ENCODE assay signal across 14 cellular contexts in genomic region chr1:67020304-67020703, GRCh38. TPM values are rescaled to one million over a fixed set of nuclear protein-coding genes. Genes with fewer than 3 reads are reported as not detected.
A peak's percentile ranks its signal among the peaks of the same experiment; 100 is the strongest.
DNase-seq lines count a peak whose midpoint lies in the region; ATAC-seq, FAIRE-seq and TF ChIP-seq lines count a peak whose summit lies in the region.
"Had no signal": no experiment of that assay in that cellular context is flagged by ENCODE, and none has a peak within 500 bp of the region (broad histone marks: within the 10 kb centered on the region; RNA-seq: fewer than 3 reads in every experiment).

No MANE protein-coding gene starts in this region.

- H3K4me2 ChIP-seq in HepG2 (ENCODE audit: low read depth, low read length) = no peak overlapping the region

- H2AFZ ChIP-seq in HepG2 (ENCODE audit: low read length) = no peak overlapping the region

- TF ChIP-seq EP300 in HepG2 (IDR thresholded peaks at IDR 0.05; ENCODE audit: low read depth in 2 of 2, low read length in 2 of 2) = no peak
- no peak for TF ChIP-seq EP300 in HepG2 (CRISPR knock-in tag; IDR thresholded peaks at IDR 0.05; ENCODE audit: borderline replicate concordance)

- no peak for DNase-seq in HepG2 (ENCODE audit: low spot score)
- no peak for DNase-seq in esophagus squamous epithelium (lab: John Stamatoyannopoulos, UW)
- no peak for DNase-seq in aorta
- DNase-seq in A172 (ENCODE audit: low spot score) = no peak
- DNase-seq in natural killer cell treated with Interleukin-12 subunit alpha and Interleukin-12 subunit beta and Interleukin-15 and Interleukin-18, amount 100 ng/mL, for 72 hours (ENCODE audit: low spot score) = no peak
- no peak for DNase-seq in KBM-7
- DNase-seq: activated B cell treated with CpG ODN at 0.5 μM for 24 hours; adrenal gland; DND-41; NCI-H1930; NK-92 treated with Interleukin-12 subunit alpha and Interleukin-12 subunit beta, amount 100 ng/mL, for 24 hours had no signal

- H3K27me3 Mint-ChIP-seq in natural killer cell treated with Interleukin-12 subunit alpha and Interleukin-12 subunit beta and Interleukin-15 and Interleukin-18, amount 100 ng/mL, for 72 hours = no peaks in the 10 kb centered on the region
- H3K27me3 Mint-ChIP-seq: activated B cell treated with CpG ODN at 0.5 μM for 24 hours had no signal

- peaks cover 0 to 3% of the 10 kb centered on the region in 2 donors for H3K4me1 Mint-ChIP-seq in natural killer cell treated with Interleukin-12 subunit alpha and Interleukin-12 subunit beta and Interleukin-15 and Interleukin-18, amount 100 ng/mL, for 72 hours (ENCODE audit: low read depth in 2 of 2)
- H3K4me1 Mint-ChIP-seq: activated B cell treated with CpG ODN at 0.5 μM for 24 hours had no signal

- H3K36me3 Mint-ChIP-seq in natural killer cell treated with Interleukin-12 subunit alpha and Interleukin-12 subunit beta and Interleukin-15 and Interleukin-18, amount 100 ng/mL, for 72 hours = peaks cover 21% of the 10 kb centered on the region

- peaks cover 7 to 28% (median 21%) of the 10 kb centered on the region in 4 donors for H3K4me1 ChIP-seq in liver (ENCODE audit: control insufficient read depth in 4 of 4, insufficient read depth in 4 of 4, low read length in 3 of 4)
- H3K4me1 ChIP-seq in HepG2 (ENCODE audit: insufficient read depth, low read length) = no peaks in the 10 kb centered on the region
- H3K4me1 ChIP-seq in esophagus squamous epithelium = peaks cover 0 to 19% (median 0%) of the 10 kb centered on the region in 3 donors
- peaks cover 15% of the 10 kb centered on the region for H3K4me1 ChIP-seq in mucosa of stomach (ENCODE audit: control insufficient read depth, insufficient read depth, low read length)
- H3K4me1 ChIP-seq in aorta (ENCODE audit: control insufficient read depth in 1 of 2, insufficient read depth in 2 of 2, low read length in 2 of 2) = peaks cover 4 to 17% of the 10 kb centered on the region in 2 donors

- TF ChIP-seq RAD21 in liver (IDR thresholded peaks at IDR 0.05) (no peak), HepG2 (CRISPR knock-in tag; IDR thresholded peaks at IDR 0.05) (no peak)

- CTCF ChIA-PET in HepG2 (lab: Yijun Ruan, JAX; ENCODE audit: low intra/inter-chr PET ratio, low total read pairs) = no interaction called here

- no peak overlapping the region for H3K9ac ChIP-seq in liver (ENCODE audit: low read depth in 1 of 2, low read length in 2 of 2)
- H3K9ac ChIP-seq in HepG2 (ENCODE audit: insufficient read depth, low read depth, low read length) = no peak overlapping the region
- peak overlapping the region; percentile 29 for H3K9ac ChIP-seq in mucosa of stomach (ENCODE audit: low read length)

- no peak for FAIRE-seq in HepG2 (lab: Jason Lieb, UNC)
- FAIRE-seq: K562 had no signal

- H3K9me3 ChIP-seq in liver (ENCODE audit: control insufficient read depth in 4 of 4, low read length in 3 of 4) (no peaks in the 10 kb centered on the region), HepG2 (ENCODE audit: low read length) (no peaks in the 10 kb centered on the region), esophagus squamous epithelium (no peaks in the 10 kb centered on the region), mucosa of stomach (ENCODE audit: control insufficient read depth, low read length) (no peaks in the 10 kb centered on the region), aorta (ENCODE audit: control insufficient read depth, low read length) (no peaks in the 10 kb centered on the region)
- H3K9me3 ChIP-seq: adrenal gland had no signal

- H3K27me3 ChIP-seq in liver (ENCODE audit: control insufficient read depth in 4 of 4, insufficient read depth in 4 of 4, low read length in 3 of 4) (no peaks in the 10 kb centered on the region), HepG2 (ENCODE audit: control insufficient read depth in 1 of 2, insufficient read depth in 2 of 2, low read length in 2 of 2) (no peaks in the 10 kb centered on the region), esophagus squamous epithelium (no peaks in the 10 kb centered on the region), mucosa of stomach (ENCODE audit: control insufficient read depth, insufficient read depth, low read length) (no peaks in the 10 kb centered on the region), aorta (ENCODE audit: control insufficient read depth in 1 of 2, insufficient read depth in 2 of 2, low read length in 1 of 2) (no peaks in the 10 kb centered on the region)
- H3K27me3 ChIP-seq: adrenal gland had no signal

- no TSS peak for BruUV-seq in HepG2 (replicated peaks; lab: Mats Ljungman, UMichigan)

- TF ChIP-seq POLR2A in HepG2 (IDR thresholded peaks at IDR 0.05; ENCODE audit: insufficient read depth in 1 of 2, low read depth in 2 of 2, low read length in 2 of 2) (no peak), esophagus squamous epithelium (IDR thresholded peaks at IDR 0.05) (no peak)

- POLR2A ChIA-PET in HepG2 (lab: Yijun Ruan, JAX) = interaction anchor here (1.2 kb wide), 1 partner anchor 90 kb away, joined by 3 read pairs; no protein-coding TSS in a partner anchor

- ATAC-seq in HepG2 (no peak), aorta (ENCODE audit: low FRiP score) (peak; percentile 22)
- ATAC-seq in natural killer cell treated with Interleukin-12 subunit alpha and Interleukin-12 subunit beta and Interleukin-15 and Interleukin-18, amount 100 ng/mL, for 72 hours = no peak
- ATAC-seq: K562 had no signal

- H3K36me3 ChIP-seq in liver (ENCODE audit: control insufficient read depth in 4 of 4, insufficient read depth in 3 of 4, low read depth in 1 of 4, low read length in 3 of 4) (peaks cover 2 to 22% (median 17%) of the 10 kb centered on the region in 4 donors), HepG2 (replicated peaks in 1 of 2; ENCODE audit: control insufficient read depth in 1 of 2, insufficient read depth in 2 of 2, low read length in 2 of 2) (peaks cover 10 to 51% of the 10 kb centered on the region in 2 experiments; a peak in 4 of 5 replicates), esophagus squamous epithelium (peaks cover 0 to 50% (median 3%) of the 10 kb centered on the region in 3 donors), mucosa of stomach (ENCODE audit: control insufficient read depth, insufficient read depth, low read length) (peaks cover 5% of the 10 kb centered on the region), aorta (ENCODE audit: control insufficient read depth in 1 of 2, insufficient read depth in 2 of 2, low read length in 1 of 2) (no peaks in the 10 kb centered on the region)

- no peaks in the 10 kb centered on the region for H3K9me3 Mint-ChIP-seq in natural killer cell treated with Interleukin-12 subunit alpha and Interleukin-12 subunit beta and Interleukin-15 and Interleukin-18, amount 100 ng/mL, for 72 hours
- H3K9me3 Mint-ChIP-seq: activated B cell treated with CpG ODN at 0.5 μM for 24 hours had no signal

- WGBS in liver = 39% methylated on average over 2 of the region's 2 CpGs
- WGBS in HepG2 (ENCODE audit: low lambda C conversion rate) = 94% methylated on average over 2 of the region's 2 CpGs
- 75 to 88% methylated on average over 2 of the region's 2 CpGs for WGBS in esophagus squamous epithelium, 2 donors
- WGBS in aorta, 2 donors = 7 to 16% methylated on average over 2 of the region's 2 CpGs

- in situ Hi-C loops in HepG2 (cut with HindIII; ENCODE audit: extremely low pct_ligation_motif_present, low pct_unique_long_range_greater_than_20kb) (no loop called here), KBM-7 (cut with MboI; ENCODE audit: low pct_unique_long_range_greater_than_20kb, low sequenced_read_pairs) (loop anchor here (25.0 kb wide), 1 partner anchor 117 kb away; the partner anchor contains the start of gene C1orf141)

- intact Hi-C loops in HepG2 (cut with micrococcal nuclease; ENCODE audit: unreplicated experiment) (no loop called here), esophagus squamous epithelium (cut with DNase I) (no loop called here), aorta (cut with DNase I) (no loop called here)

- H3K27ac Mint-ChIP-seq in natural killer cell treated with Interleukin-12 subunit alpha and Interleukin-12 subunit beta and Interleukin-15 and Interleukin-18, amount 100 ng/mL, for 72 hours = no peak overlapping the region
- H3K27ac Mint-ChIP-seq: activated B cell treated with CpG ODN at 0.5 μM for 24 hours had no signal

- H3K27ac ChIP-seq in liver (ENCODE audit: low read depth in 1 of 2, low read length in 2 of 2) = peak overlapping the region; percentile 21 to 26
- H3K27ac ChIP-seq in HepG2 (ENCODE audit: extremely low read length, insufficient read depth, low read length) = no peak overlapping the region
- peak overlapping the region in 3 of 4 donors; percentile 17 to 66 (median 45) for H3K27ac ChIP-seq in esophagus squamous epithelium
- H3K27ac ChIP-seq in aorta (ENCODE audit: low read depth in 1 of 2, low read length in 2 of 2) = peak overlapping the region; percentile 88 to 99

- H3K79me2 ChIP-seq in HepG2 (ENCODE audit: insufficient read depth, low read length) = no peaks in the 10 kb centered on the region

- H3K4me3 ChIP-seq in liver (ENCODE audit: low read depth in 1 of 3, low read length in 3 of 3) = no peak overlapping the region
- H3K4me3 ChIP-seq in HepG2 (replicated peaks in 1 of 3; ENCODE audit: insufficient read depth in 1 of 3, low read depth in 2 of 3, low read length in 3 of 3) = no peak overlapping the region
- H3K4me3 ChIP-seq in esophagus squamous epithelium = no peak overlapping the region
- H3K4me3 ChIP-seq in mucosa of stomach (ENCODE audit: low read length) = no peak overlapping the region
- no peak overlapping the region for H3K4me3 ChIP-seq in aorta (ENCODE audit: low read length in 2 of 2)
- H3K4me3 ChIP-seq: adrenal gland, K562 had no signal

- H4K20me1 ChIP-seq in HepG2 (ENCODE audit: insufficient read depth, low read length) = no peaks in the 10 kb centered on the region

- TF ChIP-seq CTCF in liver (IDR thresholded peaks at IDR 0.05; ENCODE audit: low read depth, low read length, missing input control) = no peak
- TF ChIP-seq CTCF in HepG2 (CRISPR knock-in tag; IDR thresholded peaks at IDR 0.05) = no peak
- no peak for TF ChIP-seq CTCF in esophagus squamous epithelium (IDR thresholded peaks at IDR 0.05)

- no peak overlapping the region for H3K4me3 Mint-ChIP-seq in natural killer cell treated with Interleukin-12 subunit alpha and Interleukin-12 subunit beta and Interleukin-15 and Interleukin-18, amount 100 ng/mL, for 72 hours
- H3K4me3 Mint-ChIP-seq: activated B cell treated with CpG ODN at 0.5 μM for 24 hours had no signal

RNA-seq across cellular contexts. Expression of gene SLC35D1, which starts 33.6 kb away (rescaled TPM):
- total RNA-seq in liver = 100 to 1,000 TPM in 1 of 2 donors, 10 to 100 TPM in 1; 30.9 to 100 TPM
- 10 to 100 TPM; 22.9 to 28.1 TPM for polyA plus RNA-seq in liver
- total RNA-seq in HepG2 (2016; rRNA removed; fragmentation: Illumina TruSeq; extraction: Trizol) = 30.6 and 41.5 TPM in 2 replicates
- 2.9 and 3.0 TPM in 2 replicates for total RNA-seq in HepG2 (2016; cell fraction: cytosol; rRNA removed; fragmentation: Illumina TruSeq; extraction: Trizol; ENCODE audit: low read depth)
- total RNA-seq in HepG2 (2016; cell fraction: insoluble cytoplasmic fraction; rRNA removed; fragmentation: Illumina TruSeq; extraction: Trizol) = 29.9 and 41.4 TPM in 2 replicates
- 13.4 and 16.1 TPM in 2 replicates for total RNA-seq in HepG2 (2016; cell fraction: membrane; rRNA removed; fragmentation: Illumina TruSeq; extraction: Trizol)
- total RNA-seq in HepG2 (2016; cell fraction: nucleus; rRNA removed; fragmentation: Illumina TruSeq; extraction: Trizol) = 48.7 and 57.0 TPM in 2 replicates
- 10.1 and 12.4 TPM in 2 replicates for polyA plus RNA-seq in HepG2 (2011; rRNA removed)
- 7.3 and 12.6 TPM in 2 replicates for polyA plus RNA-seq in HepG2 (2011; cell fraction: cytosol; rRNA removed)
- 8.6 and 11.3 TPM in 2 replicates for polyA plus RNA-seq in HepG2 (2011; cell fraction: nucleus; rRNA removed)
- polyA plus RNA-seq in HepG2 (2012) = 9.1 and 11.5 TPM in 2 replicates
- polyA plus RNA-seq in HepG2 (2016; cell fraction: cytosol; fragmentation: Illumina TruSeq; extraction: Trizol; ENCODE audit: low read depth) = 1.6 and 1.7 TPM in 2 replicates
- polyA plus RNA-seq in HepG2 (2016; cell fraction: insoluble cytoplasmic fraction; fragmentation: Illumina TruSeq; extraction: Trizol; ENCODE audit: low read depth) = 18.8 and 18.9 TPM in 2 replicates
- polyA plus RNA-seq in HepG2 (2016; cell fraction: membrane; fragmentation: Illumina TruSeq; extraction: Trizol; ENCODE audit: low read depth) = 5.4 and 5.9 TPM in 2 replicates
- polyA plus RNA-seq in HepG2 (2016; cell fraction: nucleus; fragmentation: Illumina TruSeq; extraction: Trizol; ENCODE audit: insufficient read depth, low read depth) = 33.7 and 34.0 TPM in 2 replicates
- 13.8 and 25.4 TPM in 2 replicates for polyA minus RNA-seq in HepG2 (2011; rRNA and poly(A)+ RNA removed; ENCODE audit: low replicate concordance)
- 16.4 and 16.8 TPM in 2 replicates for polyA minus RNA-seq in HepG2 (2011; cell fraction: cytosol; rRNA and poly(A)+ RNA removed)
- polyA minus RNA-seq in HepG2 (2011; cell fraction: nucleus; rRNA and poly(A)+ RNA removed) = 35.3 and 36.4 TPM in 2 replicates
- 10 to 100 TPM in 2 of 4 donors, 1 to 10 TPM in 2; 5.7 to 12.5 (median 10.5) TPM for total RNA-seq in esophagus squamous epithelium
- 10 to 100 TPM; 14.1 to 17.8 TPM for total RNA-seq in aorta
- 1 to 10 TPM; 2.9 to 6.8 TPM for polyA plus RNA-seq in aorta
- 14.1 and 15.2 TPM in 2 replicates for total RNA-seq in A172 (2014; rRNA removed; shearing (Covaris generic))
- total RNA-seq in natural killer cell treated with Interleukin-12 subunit alpha and Interleukin-12 subunit beta and Interleukin-15 and Interleukin-18, amount 100 ng/mL, for 72 hours = 10 to 100 TPM; 26.6 to 28.2 TPM
